22 cellular contexts compared by ENCODE assay signal in genomic region chr18:49500136-49500921, GRCh38. TPM values are rescaled to one million over a fixed set of nuclear protein-coding genes. Genes with fewer than 3 reads are reported as not detected.
DNase-seq lines count a peak whose midpoint lies in the region; ATAC-seq, FAIRE-seq and TF ChIP-seq lines count a peak whose summit lies in the region.
"Had no signal": no experiment of that assay in that cellular context is flagged by ENCODE, and none has a peak within 500 bp of the region (broad histone marks: within the 10 kb centered on the region; RNA-seq: fewer than 3 reads in every experiment).

No MANE protein-coding gene starts in this region.

- H3K4me1 Mint-ChIP-seq in nephron = peaks cover 14% of the 10 kb centered on the region

- FAIRE-seq in frontal cortex (lab: Jason Lieb, UNC) = no peak

- H3K4me3 Mint-ChIP-seq in nephron = no peak overlapping the region
- H3K4me3 Mint-ChIP-seq: activated CD4-positive, alpha-beta memory T cell treated with anti-CD3 and anti-CD28 coated beads for 36 hours; HFFc6 had no signal

- H3K27me3 Mint-ChIP-seq in nephron (ENCODE audit: low read depth) = peaks cover 14% of the 10 kb centered on the region

- H3K9me3 Mint-ChIP-seq in nephron = no peaks in the 10 kb centered on the region
- H3K9me3 Mint-ChIP-seq: activated CD4-positive, alpha-beta memory T cell treated with anti-CD3 and anti-CD28 coated beads for 36 hours; HFFc6 had no signal

- peaks cover 8% of the 10 kb centered on the region for H3K4me1 ChIP-seq in A673 (ENCODE audit: insufficient read depth, low read length, poor library complexity, severe bottlenecking)
- peaks cover 14% of the 10 kb centered on the region; the same call in 1 of the 2 replicates for H3K4me1 ChIP-seq in HUES48 (ENCODE audit: control insufficient read depth, insufficient read depth, low read length)
- H3K4me1 ChIP-seq: BLaER1 treated with 17β-estradiol and CSF1 and Interleukin-3, amounts not matched to agents 10 nM and 100 nM; gastroesophageal sphincter; left lung had no signal

- peak overlapping the region in 2 of 3 experiments; percentile 33 to 45 for H3K27ac Mint-ChIP-seq in nephron
- H3K27ac Mint-ChIP-seq: activated CD4-positive, alpha-beta memory T cell treated with anti-CD3 and anti-CD28 coated beads for 36 hours; HFFc6 had no signal

- TF ChIP-seq CTCF in A673 (conservative IDR thresholded peaks at IDR 0.05; ENCODE audit: low read depth, low read length) = no peak
- TF ChIP-seq CTCF in nephron (IDR thresholded peaks at IDR 0.05; ENCODE audit: unreplicated experiment in 3 of 3) = no peak

- POLR2A ChIA-PET in A673 (lab: Charles Lee; ENCODE audit: low non-redundant PET) = no interaction called here

- CTCF ChIA-PET in A673 (lab: Charles Lee) = no interaction called here

- H3K27me3 ChIP-seq in A673 (replicated peaks; ENCODE audit: insufficient read depth, low read depth, low read length, poor library complexity) (no peaks in the 10 kb centered on the region), HUES48 (ENCODE audit: control insufficient read depth, insufficient read depth, low read length) (no peaks in the 10 kb centered on the region)
- H3K27me3 ChIP-seq: BLaER1 treated with 17β-estradiol and CSF1 and Interleukin-3, amounts not matched to agents 10 nM and 100 nM had no signal

- ATAC-seq in left colon = no peak
- ATAC-seq: gastroesophageal sphincter, left lung, right cardiac atrium had no signal

- intact Hi-C loops in A673 (cut with micrococcal nuclease; ENCODE audit: unreplicated experiment) (no loop called here), left colon (cut with DNase I, micrococcal nuclease) (no loop called here)

- H3K9ac ChIP-seq in HUES48 (ENCODE audit: low read depth, low read length) = no peak overlapping the region
- H3K9ac ChIP-seq: BLaER1 treated with 17β-estradiol and CSF1 and Interleukin-3, amounts not matched to agents 10 nM and 100 nM; SK-N-SH had no signal

- H3K27ac ChIP-seq in A673 (ENCODE audit: low read depth, low read length, poor library complexity, severe bottlenecking) = no peak overlapping the region
- H3K27ac ChIP-seq in HUES48 (ENCODE audit: low read depth, low read length) = peak overlapping the region; percentile 87
- H3K27ac ChIP-seq: BLaER1 treated with 17β-estradiol and CSF1 and Interleukin-3, amounts not matched to agents 10 nM and 100 nM; dorsolateral prefrontal cortex; gastroesophageal sphincter; left lung had no signal

- H3K4me3 ChIP-seq in A673 (ENCODE audit: low read depth, low read length, poor library complexity, severe bottlenecking) (no peak overlapping the region), HUES48 (ENCODE audit: low read depth, low read length) (no peak overlapping the region)
- H3K4me3 ChIP-seq: BLaER1 treated with 17β-estradiol and CSF1 and Interleukin-3, amounts not matched to agents 10 nM and 100 nM; dorsolateral prefrontal cortex; gastroesophageal sphincter; left lung had no signal

- DNase-seq in A673 (ENCODE audit: low spot score) (peak; percentile 60), ecto neural progenitor cell (ENCODE audit: low spot score) (peak; percentile 69), frontal cortex (ENCODE audit: low spot score in 2 of 2) (no peak), superior temporal gyrus (ENCODE audit: extremely low spot score) (no peak), NCI-H345 (lab: John Stamatoyannopoulos, UW) (no peak), left colon (no peak)
- DNase-seq: activated CD4-positive, alpha-beta memory T cell treated with anti-CD3 and anti-CD28 coated beads for 36 hours; activated effector memory CD4-positive, alpha-beta T cell treated with anti-CD3 and anti-CD28 coated beads, Interleukin-2, amount 50 U/mL, for 16 hours; amniotic stem cell; dorsolateral prefrontal cortex; erythroblast; HFFc6; left lung; NCI-H1436 treated with DMSO at 0.1 percent for 48 hours; NCI-H2171; nucleus accumbens; right cardiac atrium; SK-N-SH had no signal

- no peaks in the 10 kb centered on the region for H3K36me3 Mint-ChIP-seq in nephron (ENCODE audit: low read depth)
- H3K36me3 Mint-ChIP-seq: activated CD4-positive, alpha-beta memory T cell treated with anti-CD3 and anti-CD28 coated beads for 36 hours had no signal

- H3K36me3 ChIP-seq in A673 (ENCODE audit: insufficient read depth, low read length, poor library complexity, severe bottlenecking) (no peaks in the 10 kb centered on the region), HUES48 (ENCODE audit: control insufficient read depth, insufficient read depth, low read length) (no peaks in the 10 kb centered on the region)
- H3K36me3 ChIP-seq: BLaER1 treated with 17β-estradiol and CSF1 and Interleukin-3, amounts not matched to agents 10 nM and 100 nM; gastroesophageal sphincter; left lung had no signal

- H3K9me3 ChIP-seq in A673 (ENCODE audit: low read depth, low read length, poor library complexity, severe bottlenecking) (no peaks in the 10 kb centered on the region), HUES48 (ENCODE audit: control insufficient read depth, insufficient read depth, low read length) (no peaks in the 10 kb centered on the region)
- H3K9me3 ChIP-seq: BLaER1 treated with 17β-estradiol and CSF1 and Interleukin-3, amounts not matched to agents 10 nM and 100 nM; gastroesophageal sphincter; left lung; SK-N-SH had no signal

- no TSS peak for BruUV-seq in A673 (replicated peaks; lab: Mats Ljungman, UMichigan)

RNA-seq across cellular contexts. Expression of gene RPL17, which starts 8.1 kb away (rescaled TPM):
- total RNA-seq in A673 (2021) (1,734 and 1,770 TPM in 2 replicates), frontal cortex (1,401 TPM), left colon (1,000 to 10,000 TPM; 1,058 to 1,105 TPM)

RNA-seq across cellular contexts. Expression of gene C18orf32, which starts 13.3 kb away (rescaled TPM):
- 43.8 and 45.2 TPM in 2 replicates for total RNA-seq in A673 (2021)
- 65.2 TPM for total RNA-seq in frontal cortex
- 10 to 100 TPM; 63.1 to 73.1 TPM for total RNA-seq in left colon

RNA-seq across cellular contexts. Expression of gene DYM, which starts 39.9 kb away (rescaled TPM):
- total RNA-seq in A673 (2021) (56.2 and 63.2 TPM in 2 replicates), frontal cortex (141 TPM), left colon (10 to 100 TPM; 44.5 to 45.6 TPM)

Comparison
In these comparisons a context has a peak if more than half of its experiments do, and no peak if none do; other contexts are left out.
1. DNase-seq: peak in A673 (single experiment) and ecto neural progenitor cell (single experiment); none in frontal cortex (0 of 2), superior temporal gyrus (single experiment), NCI-H345 (single experiment) and left colon (0 of 2).